In the genomic region with DNA sequence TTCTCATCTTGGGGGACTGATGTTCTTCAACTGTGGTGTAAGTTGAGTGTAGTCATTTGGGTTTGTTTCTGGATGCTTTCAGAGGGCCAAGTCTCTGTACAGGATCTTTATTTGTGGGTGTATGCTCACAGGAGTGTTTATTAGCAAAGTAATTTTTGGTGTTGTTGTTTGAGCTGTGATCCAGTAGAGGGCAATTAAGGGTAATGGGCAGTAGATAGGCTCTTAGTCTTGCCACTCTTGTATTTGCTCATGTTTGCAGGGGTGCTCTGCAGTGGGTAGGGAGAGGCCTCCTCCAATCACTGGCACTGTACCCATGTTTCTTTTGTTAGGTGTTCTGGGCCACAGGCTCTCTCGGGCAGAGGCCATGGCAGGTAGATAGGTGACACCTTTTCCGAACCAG, we compare ENCODE assay signal across 10 cellular contexts. TPM values are rescaled to one million over a fixed set of nuclear protein-coding genes. Genes with fewer than 3 reads are reported as not detected.
DNase-seq lines count a peak whose midpoint lies in the region; ATAC-seq and TF ChIP-seq lines count a peak whose summit lies in the region.
"Had no signal": no experiment of that assay in that cellular context is flagged by ENCODE, and none has a peak within 500 bp of the region (broad histone marks: within the 10 kb centered on the region; RNA-seq: fewer than 3 reads in every experiment).

No MANE protein-coding gene starts in this region.

- DNase-seq in ELR (ENCODE audit: low read depth): peak; percentile 52
- DNase-seq in epithelial cell of proximal tubule (ENCODE audit: low read depth): no peak
- no peak for DNase-seq in cerebellar cortex (ENCODE audit: low spot score)
- DNase-seq in head of caudate nucleus: no peak
- DNase-seq in activated naive CD4-positive, alpha-beta T cell treated with anti-CD3 and anti-CD28 coated beads, Interleukin-2, amount 10 ng/mL, durations not matched to agents 7 days and 5 days: no peak
- DNase-seq: COR-L47 had no signal

- no peaks in the 10 kb centered on the region for H4K20me1 ChIP-seq in Loucy (ENCODE audit: insufficient read depth, low read length, poor library complexity, severe bottlenecking)

- intact Hi-C loops in head of caudate nucleus (cut with DNase I): no loop called here

- H3K9me3 ChIP-seq in Loucy (ENCODE audit: insufficient read depth, low read depth, low read length): no peaks in the 10 kb centered on the region

- H3K9ac ChIP-seq in Loucy (ENCODE audit: low read depth, low read length, poor library complexity, severe bottlenecking): no peak overlapping the region

- peaks cover 11% of the 10 kb centered on the region for H3K27me3 Mint-ChIP-seq in activated naive CD4-positive, alpha-beta T cell treated with anti-CD3 and anti-CD28 coated beads, Interleukin-2, amount 10 ng/mL, durations not matched to agents 7 days and 5 days

- no peaks in the 10 kb centered on the region for H3K79me2 ChIP-seq in Loucy (ENCODE audit: insufficient read depth, low read length)

- no peaks in the 10 kb centered on the region for H3K36me3 ChIP-seq in Loucy (ENCODE audit: insufficient read depth, low read length)

- no peaks in the 10 kb centered on the region for H3K9me3 Mint-ChIP-seq in activated naive CD4-positive, alpha-beta T cell treated with anti-CD3 and anti-CD28 coated beads, Interleukin-2, amount 10 ng/mL, durations not matched to agents 7 days and 5 days
- H3K9me3 Mint-ChIP-seq: T-helper 2 cell treated with Interferon-gamma antibody and Interleukin-4, amounts not matched to agents 5 μg/mL and 100 μg/mL, for 36 hours had no signal

- no peaks in the 10 kb centered on the region for H3K36me3 Mint-ChIP-seq in activated naive CD4-positive, alpha-beta T cell treated with anti-CD3 and anti-CD28 coated beads, Interleukin-2, amount 10 ng/mL, durations not matched to agents 7 days and 5 days

- peak; percentile 61 for TF ChIP-seq CTCF in Loucy (conservative IDR thresholded peaks at IDR 0.05; ENCODE audit: low read length)
- TF ChIP-seq CTCF in epithelial cell of proximal tubule (conservative IDR thresholded peaks at IDR 0.05; ENCODE audit: low read depth, low read length): peak; percentile 36

- no peaks in the 10 kb centered on the region for H3K9me2 ChIP-seq in Loucy (replicated peaks; ENCODE audit: low read depth, low read length)

- peaks cover 18% of the 10 kb centered on the region for H3K4me1 ChIP-seq in Loucy (ENCODE audit: insufficient read depth, low read length, poor library complexity, severe bottlenecking)

- H3F3A ChIP-seq in Loucy (ENCODE audit: low read depth): no peaks in the 10 kb centered on the region

- ATAC-seq in GM19467 (IDR thresholded peaks at IDR 0.05; ENCODE audit: unreplicated experiment) (peak; percentile 55), GM19023 (IDR thresholded peaks at IDR 0.05; ENCODE audit: unreplicated experiment) (no peak)

- H3K4me3 Mint-ChIP-seq in activated naive CD4-positive, alpha-beta T cell treated with anti-CD3 and anti-CD28 coated beads, Interleukin-2, amount 10 ng/mL, durations not matched to agents 7 days and 5 days: no peak overlapping the region
- H3K4me3 Mint-ChIP-seq: T-helper 2 cell treated with Interferon-gamma antibody and Interleukin-4, amounts not matched to agents 5 μg/mL and 100 μg/mL, for 36 hours had no signal

- H3K4me3 ChIP-seq in Loucy (ENCODE audit: low read length, poor library complexity, severe bottlenecking): no peak overlapping the region
- H3K4me3 ChIP-seq in epithelial cell of proximal tubule (ENCODE audit: low read depth, low read length): no peak overlapping the region

- CTCF ChIA-PET in activated naive CD4-positive, alpha-beta T cell treated with anti-CD3 and anti-CD28 coated beads, Interleukin-2, amount 10 ng/mL, durations not matched to agents 7 days and 5 days (lab: Charles Lee): interaction anchor here (1.0 to 8.8 kb wide), 6 partner anchors 13 to 175 kb away, joined by 3 to 178 read pairs (median 4); no protein-coding TSS in a partner anchor

- H3K4me2 ChIP-seq in Loucy (ENCODE audit: low read depth, low read length, poor library complexity, severe bottlenecking): no peak overlapping the region

- no peaks in the 10 kb centered on the region for H3K27me3 ChIP-seq in Loucy (ENCODE audit: insufficient read depth, low read length, poor library complexity, severe bottlenecking)

- H2AFZ ChIP-seq in Loucy (ENCODE audit: low read length): peak overlapping the region; percentile 80

- H3K27ac Mint-ChIP-seq in activated naive CD4-positive, alpha-beta T cell treated with anti-CD3 and anti-CD28 coated beads, Interleukin-2, amount 10 ng/mL, durations not matched to agents 7 days and 5 days: no peak overlapping the region
- H3K27ac Mint-ChIP-seq: T-helper 2 cell treated with Interferon-gamma antibody and Interleukin-4, amounts not matched to agents 5 μg/mL and 100 μg/mL, for 36 hours had no signal

- H3K4me1 Mint-ChIP-seq in activated naive CD4-positive, alpha-beta T cell treated with anti-CD3 and anti-CD28 coated beads, Interleukin-2, amount 10 ng/mL, durations not matched to agents 7 days and 5 days: peaks cover 18% of the 10 kb centered on the region

RNA-seq across cellular contexts. Expression of a gene that starts 45.9 kb away (rescaled TPM):
- 14.1 and 28.1 TPM in 2 replicates for total RNA-seq in epithelial cell of proximal tubule
